Comparison of ENCODE assay signal across 25 cellular contexts in genomic region chr1:87278791-87279190, GRCh38. TPM values are rescaled to one million over a fixed set of nuclear protein-coding genes. Genes with fewer than 3 reads are reported as not detected.
DNase-seq lines count a peak whose midpoint lies in the region; ATAC-seq, FAIRE-seq and TF ChIP-seq lines count a peak whose summit lies in the region.
"Had no signal": no experiment of that assay in that cellular context is flagged by ENCODE, and none has a peak within 500 bp of the region (broad histone marks: within the 10 kb centered on the region; RNA-seq: fewer than 3 reads in every experiment).

No MANE protein-coding gene starts in this region.

- ATAC-seq in heart right ventricle, result peak; percentile 42 to 76 (median 70)
- no peak for ATAC-seq in GM21360 (IDR thresholded peaks at IDR 0.05; ENCODE audit: unreplicated experiment)
- ATAC-seq: activated T-cell treated with anti-CD3 and anti-CD28 coated beads, Interleukin-2, amount 50 U/mL, for 72 hours; stimulated activated naive CD8-positive, alpha-beta T cell treated with anti-CD3 and anti-CD28 coated beads, Interleukin-15, amount 100 ng/mL, for 72 hours; WTC11 had no signal

- peaks cover 22% of the 10 kb centered on the region for H3K4me1 Mint-ChIP-seq in astrocyte (ENCODE audit: low read depth, unreplicated experiment)
- H3K4me1 Mint-ChIP-seq in nephron progenitor cell, result peaks cover 37% of the 10 kb centered on the region
- H3K4me1 Mint-ChIP-seq: activated CD4-positive, alpha-beta T cell treated with anti-CD3 and anti-CD28 coated beads, Interleukin-2, amount 10 ng/mL, durations not matched to agents 7 days and 5 days; stimulated activated naive CD8-positive, alpha-beta T cell treated with anti-CD3 and anti-CD28 coated beads, Interleukin-15, amount 100 ng/mL, for 72 hours had no signal

- FAIRE-seq in astrocyte (lab: Jason Lieb, UNC), result no peak
- FAIRE-seq: A204.1, G401.6 had no signal

- H3K4me3 ChIP-seq in ACC112 (ENCODE audit: low read depth, low read length) (no peak overlapping the region), astrocyte (ENCODE audit: insufficient read depth, low read depth, low read length) (no peak overlapping the region), heart right ventricle (peak overlapping the region in 1 of 10 donors; percentile 3), parathyroid adenoma (ENCODE audit: low read depth, low read length) (no peak overlapping the region)
- H3K4me3 ChIP-seq: adrenal gland, colonic mucosa, esophagus muscularis mucosa, sigmoid colon, transverse colon had no signal

- H3K27ac Mint-ChIP-seq in astrocyte (ENCODE audit: unreplicated experiment) (peak overlapping the region; percentile 85), nephron progenitor cell (no peak overlapping the region)
- H3K27ac Mint-ChIP-seq: activated CD4-positive, alpha-beta T cell treated with anti-CD3 and anti-CD28 coated beads, Interleukin-2, amount 10 ng/mL, durations not matched to agents 7 days and 5 days; activated T-cell treated with anti-CD3 and anti-CD28 coated beads, Interleukin-2, amount 50 U/mL, for 72 hours; natural killer cell treated with Interleukin-12 subunit alpha and Interleukin-12 subunit beta and Interleukin-15 and Interleukin-18, amount 100 ng/mL, for 72 hours; stimulated activated naive CD8-positive, alpha-beta T cell treated with anti-CD3 and anti-CD28 coated beads, Interleukin-15, amount 100 ng/mL, for 72 hours; WTC11 had no signal

- H3K27ac ChIP-seq in ACC112 (ENCODE audit: low read depth, low read length), result peak overlapping the region; percentile 21; the same call in 1 of the 2 replicates
- no peak overlapping the region for H3K27ac ChIP-seq in astrocyte (ENCODE audit: low read depth, low read length)
- peak overlapping the region in 9 of 10 donors; percentile 28 to 78 (median 68) for H3K27ac ChIP-seq in heart right ventricle
- H3K27ac ChIP-seq in parathyroid adenoma, result peak overlapping the region; percentile 24
- H3K27ac ChIP-seq: colonic mucosa, transverse colon had no signal

- no peaks in the 10 kb centered on the region for H3K79me2 ChIP-seq in ACC112 (ENCODE audit: control insufficient read depth, insufficient read depth, low read length, unreplicated experiment)
- no peaks in the 10 kb centered on the region for H3K79me2 ChIP-seq in astrocyte (ENCODE audit: insufficient read depth, low read length)
- no peaks in the 10 kb centered on the region for H3K79me2 ChIP-seq in parathyroid adenoma

- H3K36me3 ChIP-seq in ACC112 (ENCODE audit: insufficient read depth, low read length) (no peaks in the 10 kb centered on the region), astrocyte (ENCODE audit: insufficient read depth, low read length) (no peaks in the 10 kb centered on the region), heart right ventricle (no peaks in the 10 kb centered on the region), parathyroid adenoma (ENCODE audit: control insufficient read depth, insufficient read depth, low read length) (no peaks in the 10 kb centered on the region)
- H3K36me3 ChIP-seq: adrenal gland, colonic mucosa, esophagus muscularis mucosa, sigmoid colon, transverse colon had no signal

- intact Hi-C loops in heart right ventricle (cut with DNase I), result loop anchor here in 3 of 10 donors (5.0 to 10.0 kb wide), 3 partner anchors 124 to 144 kb away; no protein-coding TSS in a partner anchor

- H3K4me2 ChIP-seq in astrocyte (ENCODE audit: low read length) (no peak overlapping the region), parathyroid adenoma (ENCODE audit: low read length) (no peak overlapping the region)

- H3K9me3 ChIP-seq in astrocyte (ENCODE audit: insufficient read depth, low read depth, low read length) (no peaks in the 10 kb centered on the region), heart right ventricle (no peaks in the 10 kb centered on the region), parathyroid adenoma (ENCODE audit: control insufficient read depth, low read length) (no peaks in the 10 kb centered on the region)
- H3K9me3 ChIP-seq: adrenal gland, colonic mucosa, esophagus muscularis mucosa, sigmoid colon, transverse colon had no signal

- H3K27me3 Mint-ChIP-seq in astrocyte (ENCODE audit: low read depth, unreplicated experiment), result no peaks in the 10 kb centered on the region
- peaks cover 4% of the 10 kb centered on the region for H3K27me3 Mint-ChIP-seq in nephron progenitor cell (ENCODE audit: low read depth, poor library complexity)

- no peaks in the 10 kb centered on the region for H3K36me3 Mint-ChIP-seq in astrocyte (ENCODE audit: low read depth, unreplicated experiment)
- H3K36me3 Mint-ChIP-seq in nephron progenitor cell (ENCODE audit: low read depth), result no peaks in the 10 kb centered on the region
- H3K36me3 Mint-ChIP-seq: natural killer cell treated with Interleukin-12 subunit alpha and Interleukin-12 subunit beta and Interleukin-15 and Interleukin-18, amount 100 ng/mL, for 72 hours; WTC11 had no signal

- DNase-seq in astrocyte (ENCODE audit: low read depth) (peak; percentile 41), heart right ventricle (no peak), nephron progenitor cell (no peak)
- DNase-seq in activated effector memory CD4-positive, alpha-beta T cell treated with anti-CD3 and anti-CD28 coated beads, Interleukin-2, amount 50 U/mL, for 16 hours, result no peak
- DNase-seq in activated T-cell treated with anti-CD3 and anti-CD28 coated beads, Interleukin-2, amount 50 U/mL, for 1 hour, result no peak
- DNase-seq: activated CD4-positive, alpha-beta T cell treated with anti-CD3 and anti-CD28 coated beads, Interleukin-2, amount 10 ng/mL, durations not matched to agents 7 days and 5 days; activated naive CD4-positive, alpha-beta T cell treated with Interleukin-2 at 50 U/mL for 16 hours; activated T-cell treated with anti-CD3 and anti-CD28 coated beads, Interleukin-2, amount 50 U/mL, for 72 hours; colonic mucosa; H7; NCI-H1048; NCI-H187 treated with DMSO at 0.1 percent for 48 hours; NCI-H526; sigmoid colon; stimulated activated naive CD8-positive, alpha-beta T cell treated with anti-CD3 and anti-CD28 coated beads, Interleukin-15, amount 100 ng/mL, for 72 hours; transverse colon had no signal

- H3K9me3 Mint-ChIP-seq in astrocyte (ENCODE audit: unreplicated experiment) (no peaks in the 10 kb centered on the region), nephron progenitor cell (peaks cover 1% of the 10 kb centered on the region)
- H3K9me3 Mint-ChIP-seq: activated CD4-positive, alpha-beta T cell treated with anti-CD3 and anti-CD28 coated beads, Interleukin-2, amount 10 ng/mL, durations not matched to agents 7 days and 5 days; activated T-cell treated with anti-CD3 and anti-CD28 coated beads, Interleukin-2, amount 50 U/mL, for 72 hours; natural killer cell treated with Interleukin-12 subunit alpha and Interleukin-12 subunit beta and Interleukin-15 and Interleukin-18, amount 100 ng/mL, for 72 hours; stimulated activated naive CD8-positive, alpha-beta T cell treated with anti-CD3 and anti-CD28 coated beads, Interleukin-15, amount 100 ng/mL, for 72 hours; WTC11 had no signal

- WGBS in heart right ventricle, 2 donors, result 48% methylated on average over 2 of the region's 2 CpGs

- H3K4me3 Mint-ChIP-seq in astrocyte (ENCODE audit: unreplicated experiment) (no peak overlapping the region), nephron progenitor cell (no peak overlapping the region)
- H3K4me3 Mint-ChIP-seq: activated CD4-positive, alpha-beta T cell treated with anti-CD3 and anti-CD28 coated beads, Interleukin-2, amount 10 ng/mL, durations not matched to agents 7 days and 5 days; activated T-cell treated with anti-CD3 and anti-CD28 coated beads, Interleukin-2, amount 50 U/mL, for 72 hours; natural killer cell treated with Interleukin-12 subunit alpha and Interleukin-12 subunit beta and Interleukin-15 and Interleukin-18, amount 100 ng/mL, for 72 hours; stimulated activated naive CD8-positive, alpha-beta T cell treated with anti-CD3 and anti-CD28 coated beads, Interleukin-15, amount 100 ng/mL, for 72 hours; WTC11 had no signal

- no peak overlapping the region for H3K9ac ChIP-seq in astrocyte (ENCODE audit: low read length)
- no peak overlapping the region for H3K9ac ChIP-seq in parathyroid adenoma

- H3K27me3 ChIP-seq in ACC112 (ENCODE audit: insufficient read depth, low read length), result no peaks in the 10 kb centered on the region
- no peaks in the 10 kb centered on the region for H3K27me3 ChIP-seq in astrocyte (ENCODE audit: insufficient read depth, low read length)
- H3K27me3 ChIP-seq in heart right ventricle, result no peaks in the 10 kb centered on the region
- no peaks in the 10 kb centered on the region for H3K27me3 ChIP-seq in parathyroid adenoma (ENCODE audit: control insufficient read depth, insufficient read depth, low read length)
- H3K27me3 ChIP-seq: adrenal gland, colonic mucosa, esophagus muscularis mucosa, sigmoid colon, transverse colon had no signal

- H3K4me1 ChIP-seq in ACC112 (ENCODE audit: control insufficient read depth, insufficient read depth, low read length, unreplicated experiment), result peaks cover 10% of the 10 kb centered on the region
- peaks cover 6% of the 10 kb centered on the region for H3K4me1 ChIP-seq in astrocyte (ENCODE audit: insufficient read depth, low read length)
- H3K4me1 ChIP-seq in heart right ventricle, result peaks cover 0 to 25% (median 4%) of the 10 kb centered on the region in 9 donors
- H3K4me1 ChIP-seq in parathyroid adenoma, result no peaks in the 10 kb centered on the region
- H3K4me1 ChIP-seq: adrenal gland, colonic mucosa, sigmoid colon, transverse colon had no signal

- TF ChIP-seq CTCF in astrocyte (IDR thresholded peaks at IDR 0.05; ENCODE audit: insufficient read depth, low read depth, low read length) (no peak), heart right ventricle (IDR thresholded peaks at IDR 0.05) (no peak), parathyroid adenoma (IDR thresholded peaks at IDR 0.05) (no peak), nephron progenitor cell (IDR thresholded peaks at IDR 0.05) (no peak)

- H2AFZ ChIP-seq in ACC112 (ENCODE audit: low read length, unreplicated experiment) (no peak overlapping the region), astrocyte (ENCODE audit: low read depth, low read length) (no peak overlapping the region), parathyroid adenoma (no peak overlapping the region)

- no peaks in the 10 kb centered on the region for H4K20me1 ChIP-seq in astrocyte (ENCODE audit: insufficient read depth, low read length)

RNA-seq across cellular contexts. Expression of gene LMO4, which starts 49.9 kb away (rescaled TPM):
- total RNA-seq in astrocyte, result 42.9 and 44.5 TPM in 2 replicates
- 10 to 100 TPM; 19.8 to 60.5 (median 27.7) TPM for total RNA-seq in heart right ventricle
- 10 to 100 TPM; 20.5 to 50.2 TPM for polyA plus RNA-seq in heart right ventricle
